Comparison of ENCODE assay signal across 1 cellular context in the genomic region with DNA sequence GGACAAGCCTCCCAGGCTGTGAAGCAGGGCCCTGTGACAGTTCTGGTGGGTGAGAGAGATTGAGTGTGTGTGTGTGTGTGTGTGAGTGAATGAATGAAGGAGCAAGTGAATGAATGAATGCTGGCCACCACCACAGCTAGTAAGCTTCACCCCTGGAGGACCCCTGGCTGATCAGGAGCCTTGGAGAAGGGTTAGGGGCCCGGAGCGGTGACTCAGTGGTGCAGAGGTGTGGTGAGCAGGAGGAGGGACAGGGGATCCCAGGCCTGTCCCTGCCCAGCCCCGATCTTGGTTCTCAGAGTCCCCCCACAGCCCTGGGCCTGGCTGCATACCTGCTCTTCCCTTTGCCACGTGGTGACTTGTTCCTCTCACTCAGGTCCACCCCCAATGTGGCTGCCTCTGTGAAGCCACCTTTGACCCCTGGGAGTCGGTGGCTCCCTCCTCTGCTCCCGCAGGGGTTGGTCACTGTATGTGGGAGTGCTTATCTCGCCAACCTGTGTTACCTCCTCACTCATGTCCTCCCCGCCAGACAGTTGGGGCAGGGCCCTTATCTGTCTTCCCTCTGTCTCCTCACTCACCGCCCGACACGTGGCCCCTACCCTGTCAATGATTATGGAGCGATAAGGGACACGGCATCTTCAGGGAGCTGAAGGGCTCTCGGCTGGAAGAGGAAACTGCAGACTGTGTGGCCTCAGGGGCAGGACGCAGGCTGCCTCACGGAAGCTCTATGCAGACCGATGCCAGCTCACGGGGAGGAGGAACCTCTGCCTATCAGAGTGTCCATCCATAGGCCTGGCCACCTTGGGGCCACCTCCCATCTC.
TF ChIP-seq lines count a peak whose summit lies in the region.

No MANE protein-coding gene starts in this region.

TF ChIP-seq in K562, 482 proteins besides CTCF, POLR2A, EP300 and RAD21 (continued from another document and continues in another):
- TF ChIP-seq, protein P1, sequence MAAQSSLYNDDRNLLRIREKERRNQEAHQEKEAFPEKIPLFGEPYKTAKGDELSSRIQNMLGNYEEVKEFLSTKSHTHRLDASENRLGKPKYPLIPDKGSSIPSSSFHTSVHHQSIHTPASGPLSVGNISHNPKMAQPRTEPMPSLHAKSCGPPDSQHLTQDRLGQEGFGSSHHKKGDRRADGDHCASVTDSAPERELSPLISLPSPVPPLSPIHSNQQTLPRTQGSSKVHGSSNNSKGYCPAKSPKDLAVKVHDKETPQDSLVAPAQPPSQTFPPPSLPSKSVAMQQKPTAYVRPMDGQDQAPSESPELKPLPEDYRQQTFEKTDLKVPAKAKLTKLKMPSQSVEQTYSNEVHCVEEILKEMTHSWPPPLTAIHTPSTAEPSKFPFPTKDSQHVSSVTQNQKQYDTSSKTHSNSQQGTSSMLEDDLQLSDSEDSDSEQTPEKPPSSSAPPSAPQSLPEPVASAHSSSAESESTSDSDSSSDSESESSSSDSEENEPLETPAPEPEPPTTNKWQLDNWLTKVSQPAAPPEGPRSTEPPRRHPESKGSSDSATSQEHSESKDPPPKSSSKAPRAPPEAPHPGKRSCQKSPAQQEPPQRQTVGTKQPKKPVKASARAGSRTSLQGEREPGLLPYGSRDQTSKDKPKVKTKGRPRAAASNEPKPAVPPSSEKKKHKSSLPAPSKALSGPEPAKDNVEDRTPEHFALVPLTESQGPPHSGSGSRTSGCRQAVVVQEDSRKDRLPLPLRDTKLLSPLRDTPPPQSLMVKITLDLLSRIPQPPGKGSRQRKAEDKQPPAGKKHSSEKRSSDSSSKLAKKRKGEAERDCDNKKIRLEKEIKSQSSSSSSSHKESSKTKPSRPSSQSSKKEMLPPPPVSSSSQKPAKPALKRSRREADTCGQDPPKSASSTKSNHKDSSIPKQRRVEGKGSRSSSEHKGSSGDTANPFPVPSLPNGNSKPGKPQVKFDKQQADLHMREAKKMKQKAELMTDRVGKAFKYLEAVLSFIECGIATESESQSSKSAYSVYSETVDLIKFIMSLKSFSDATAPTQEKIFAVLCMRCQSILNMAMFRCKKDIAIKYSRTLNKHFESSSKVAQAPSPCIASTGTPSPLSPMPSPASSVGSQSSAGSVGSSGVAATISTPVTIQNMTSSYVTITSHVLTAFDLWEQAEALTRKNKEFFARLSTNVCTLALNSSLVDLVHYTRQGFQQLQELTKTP (IDR thresholded peaks at IDR 0.05; ENCODE audit: low read depth in 1 of 2, partially characterized antibody in 2 of 2) = peak; percentile 77 to 97
- TF ChIP-seq MECOM (CRISPR knock-in tag; IDR thresholded peaks at IDR 0.05) (peak; percentile 98), KAT2B (IDR thresholded peaks at IDR 0.05; ENCODE audit: low read depth, low read length) (peak; percentile 76), JUN (IDR thresholded peaks at IDR 0.05; ENCODE audit: borderline replicate concordance, low read depth, low read length) (peak; percentile 84), JUN (CRISPR knock-in tag; IDR thresholded peaks at IDR 0.05; ENCODE audit: borderline replicate concordance) (peak; percentile 53; the same call in 1 of the 2 replicates), E2F3 (CRISPR knock-in tag; IDR thresholded peaks at IDR 0.05) (0 out of 2 replicates have a peak, but pooled peaks have one; percentile 39), KDM4B (IDR thresholded peaks at IDR 0.05; ENCODE audit: borderline replicate concordance in 2 of 2, low read depth in 1 of 2) (peak in 1 of 2 experiments; percentile 81; a peak in 1 of 4 replicates), EP400 (IDR thresholded peaks at IDR 0.05) (peak; percentile 98), NFXL1 (CRISPR knock-in tag; IDR thresholded peaks at IDR 0.05) (no peak), ZNF282 (CRISPR knock-in tag; IDR thresholded peaks at IDR 0.05) (no peak), ZNF12 (CRISPR knock-in tag; IDR thresholded peaks at IDR 0.05) (peak; percentile 80), NFATC3 (IDR thresholded peaks at IDR 0.05) (peak; percentile 88), NR2C1 (IDR thresholded peaks at IDR 0.05) (peak; percentile 97), NR2C1 (tag; IDR thresholded peaks at IDR 0.05) (peak; percentile 98), PHF20 (IDR thresholded peaks at IDR 0.05; ENCODE audit: partially characterized antibody) (peak; percentile 75), POU5F1 (IDR thresholded peaks at IDR 0.05; ENCODE audit: borderline replicate concordance, low read depth, low read length, partially characterized antibody) (no peak), JUND (IDR thresholded peaks at IDR 0.05; ENCODE audit: borderline replicate concordance, low read depth, low read length) (peak; percentile 94), JUND (tag; IDR thresholded peaks at IDR 0.05; ENCODE audit: borderline replicate concordance, low read depth, low read length) (peak; percentile 89; the same call in 2 of the 3 replicates)
- TF ChIP-seq, protein P2, sequence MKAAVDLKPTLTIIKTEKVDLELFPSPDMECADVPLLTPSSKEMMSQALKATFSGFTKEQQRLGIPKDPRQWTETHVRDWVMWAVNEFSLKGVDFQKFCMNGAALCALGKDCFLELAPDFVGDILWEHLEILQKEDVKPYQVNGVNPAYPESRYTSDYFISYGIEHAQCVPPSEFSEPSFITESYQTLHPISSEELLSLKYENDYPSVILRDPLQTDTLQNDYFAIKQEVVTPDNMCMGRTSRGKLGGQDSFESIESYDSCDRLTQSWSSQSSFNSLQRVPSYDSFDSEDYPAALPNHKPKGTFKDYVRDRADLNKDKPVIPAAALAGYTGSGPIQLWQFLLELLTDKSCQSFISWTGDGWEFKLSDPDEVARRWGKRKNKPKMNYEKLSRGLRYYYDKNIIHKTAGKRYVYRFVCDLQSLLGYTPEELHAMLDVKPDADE (conservative IDR thresholded peaks at IDR 0.05; ENCODE audit: control insufficient read depth, low read depth, low read length) = peak; percentile 94
- TF ChIP-seq, protein P3, sequence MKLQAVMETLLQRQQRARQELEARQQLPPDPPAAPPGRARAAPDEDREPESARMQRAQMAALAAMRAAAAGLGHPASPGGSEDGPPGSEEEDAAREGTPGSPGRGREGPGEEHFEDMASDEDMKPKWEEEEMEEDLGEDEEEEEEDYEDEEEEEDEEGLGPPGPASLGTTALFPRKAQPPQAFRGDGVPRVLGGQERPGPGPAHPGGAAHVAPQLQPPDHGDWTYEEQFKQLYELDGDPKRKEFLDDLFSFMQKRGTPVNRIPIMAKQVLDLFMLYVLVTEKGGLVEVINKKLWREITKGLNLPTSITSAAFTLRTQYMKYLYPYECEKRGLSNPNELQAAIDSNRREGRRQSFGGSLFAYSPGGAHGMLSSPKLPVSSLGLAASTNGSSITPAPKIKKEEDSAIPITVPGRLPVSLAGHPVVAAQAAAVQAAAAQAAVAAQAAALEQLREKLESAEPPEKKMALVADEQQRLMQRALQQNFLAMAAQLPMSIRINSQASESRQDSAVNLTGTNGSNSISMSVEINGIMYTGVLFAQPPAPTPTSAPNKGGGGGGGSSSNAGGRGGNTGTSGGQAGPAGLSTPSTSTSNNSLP (IDR thresholded peaks at IDR 0.05; ENCODE audit: borderline replicate concordance, low read depth, low read length) = peak; percentile 63; the same call in 1 of the 2 replicates
- TF ChIP-seq, protein P4, sequence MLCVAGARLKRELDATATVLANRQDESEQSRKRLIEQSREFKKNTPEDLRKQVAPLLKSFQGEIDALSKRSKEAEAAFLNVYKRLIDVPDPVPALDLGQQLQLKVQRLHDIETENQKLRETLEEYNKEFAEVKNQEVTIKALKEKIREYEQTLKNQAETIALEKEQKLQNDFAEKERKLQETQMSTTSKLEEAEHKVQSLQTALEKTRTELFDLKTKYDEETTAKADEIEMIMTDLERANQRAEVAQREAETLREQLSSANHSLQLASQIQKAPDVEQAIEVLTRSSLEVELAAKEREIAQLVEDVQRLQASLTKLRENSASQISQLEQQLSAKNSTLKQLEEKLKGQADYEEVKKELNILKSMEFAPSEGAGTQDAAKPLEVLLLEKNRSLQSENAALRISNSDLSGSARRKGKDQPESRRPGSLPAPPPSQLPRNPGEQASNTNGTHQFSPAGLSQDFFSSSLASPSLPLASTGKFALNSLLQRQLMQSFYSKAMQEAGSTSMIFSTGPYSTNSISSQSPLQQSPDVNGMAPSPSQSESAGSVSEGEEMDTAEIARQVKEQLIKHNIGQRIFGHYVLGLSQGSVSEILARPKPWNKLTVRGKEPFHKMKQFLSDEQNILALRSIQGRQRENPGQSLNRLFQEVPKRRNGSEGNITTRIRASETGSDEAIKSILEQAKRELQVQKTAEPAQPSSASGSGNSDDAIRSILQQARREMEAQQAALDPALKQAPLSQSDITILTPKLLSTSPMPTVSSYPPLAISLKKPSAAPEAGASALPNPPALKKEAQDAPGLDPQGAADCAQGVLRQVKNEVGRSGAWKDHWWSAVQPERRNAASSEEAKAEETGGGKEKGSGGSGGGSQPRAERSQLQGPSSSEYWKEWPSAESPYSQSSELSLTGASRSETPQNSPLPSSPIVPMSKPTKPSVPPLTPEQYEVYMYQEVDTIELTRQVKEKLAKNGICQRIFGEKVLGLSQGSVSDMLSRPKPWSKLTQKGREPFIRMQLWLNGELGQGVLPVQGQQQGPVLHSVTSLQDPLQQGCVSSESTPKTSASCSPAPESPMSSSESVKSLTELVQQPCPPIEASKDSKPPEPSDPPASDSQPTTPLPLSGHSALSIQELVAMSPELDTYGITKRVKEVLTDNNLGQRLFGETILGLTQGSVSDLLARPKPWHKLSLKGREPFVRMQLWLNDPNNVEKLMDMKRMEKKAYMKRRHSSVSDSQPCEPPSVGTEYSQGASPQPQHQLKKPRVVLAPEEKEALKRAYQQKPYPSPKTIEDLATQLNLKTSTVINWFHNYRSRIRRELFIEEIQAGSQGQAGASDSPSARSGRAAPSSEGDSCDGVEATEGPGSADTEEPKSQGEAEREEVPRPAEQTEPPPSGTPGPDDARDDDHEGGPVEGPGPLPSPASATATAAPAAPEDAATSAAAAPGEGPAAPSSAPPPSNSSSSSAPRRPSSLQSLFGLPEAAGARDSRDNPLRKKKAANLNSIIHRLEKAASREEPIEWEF (CRISPR knock-in tag; IDR thresholded peaks at IDR 0.05) = peak; percentile 91
- TF ChIP-seq, protein P5, sequence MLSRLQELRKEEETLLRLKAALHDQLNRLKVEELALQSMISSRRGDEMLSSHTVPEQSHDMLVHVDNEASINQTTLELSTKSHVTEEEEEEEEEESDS (CRISPR knock-in tag; IDR thresholded peaks at IDR 0.05) = no peak
- TF ChIP-seq, protein P6, sequence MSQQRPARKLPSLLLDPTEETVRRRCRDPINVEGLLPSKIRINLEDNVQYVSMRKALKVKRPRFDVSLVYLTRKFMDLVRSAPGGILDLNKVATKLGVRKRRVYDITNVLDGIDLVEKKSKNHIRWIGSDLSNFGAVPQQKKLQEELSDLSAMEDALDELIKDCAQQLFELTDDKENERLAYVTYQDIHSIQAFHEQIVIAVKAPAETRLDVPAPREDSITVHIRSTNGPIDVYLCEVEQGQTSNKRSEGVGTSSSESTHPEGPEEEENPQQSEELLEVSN (IDR thresholded peaks at IDR 0.05; ENCODE audit: borderline replicate concordance in 1 of 2, extremely low read depth in 1 of 2, insufficient read depth in 1 of 2, insufficient read length in 1 of 2, low read depth in 1 of 2, low read length in 1 of 2, poor library complexity in 1 of 2, severe bottlenecking in 1 of 2) = peak; percentile 82 to 91
- TF ChIP-seq, protein P7, sequence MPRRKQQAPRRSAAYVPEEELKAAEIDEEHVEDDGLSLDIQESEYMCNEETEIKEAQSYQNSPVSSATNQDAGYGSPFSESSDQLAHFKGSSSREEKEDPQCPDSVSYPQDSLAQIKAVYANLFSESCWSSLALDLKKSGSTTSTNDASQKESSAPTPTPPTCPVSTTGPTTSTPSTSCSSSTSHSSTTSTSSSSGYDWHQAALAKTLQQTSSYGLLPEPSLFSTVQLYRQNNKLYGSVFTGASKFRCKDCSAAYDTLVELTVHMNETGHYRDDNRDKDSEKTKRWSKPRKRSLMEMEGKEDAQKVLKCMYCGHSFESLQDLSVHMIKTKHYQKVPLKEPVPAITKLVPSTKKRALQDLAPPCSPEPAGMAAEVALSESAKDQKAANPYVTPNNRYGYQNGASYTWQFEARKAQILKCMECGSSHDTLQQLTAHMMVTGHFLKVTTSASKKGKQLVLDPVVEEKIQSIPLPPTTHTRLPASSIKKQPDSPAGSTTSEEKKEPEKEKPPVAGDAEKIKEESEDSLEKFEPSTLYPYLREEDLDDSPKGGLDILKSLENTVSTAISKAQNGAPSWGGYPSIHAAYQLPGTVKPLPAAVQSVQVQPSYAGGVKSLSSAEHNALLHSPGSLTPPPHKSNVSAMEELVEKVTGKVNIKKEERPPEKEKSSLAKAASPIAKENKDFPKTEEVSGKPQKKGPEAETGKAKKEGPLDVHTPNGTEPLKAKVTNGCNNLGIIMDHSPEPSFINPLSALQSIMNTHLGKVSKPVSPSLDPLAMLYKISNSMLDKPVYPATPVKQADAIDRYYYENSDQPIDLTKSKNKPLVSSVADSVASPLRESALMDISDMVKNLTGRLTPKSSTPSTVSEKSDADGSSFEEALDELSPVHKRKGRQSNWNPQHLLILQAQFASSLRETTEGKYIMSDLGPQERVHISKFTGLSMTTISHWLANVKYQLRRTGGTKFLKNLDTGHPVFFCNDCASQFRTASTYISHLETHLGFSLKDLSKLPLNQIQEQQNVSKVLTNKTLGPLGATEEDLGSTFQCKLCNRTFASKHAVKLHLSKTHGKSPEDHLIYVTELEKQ (CRISPR knock-in tag; IDR thresholded peaks at IDR 0.05) = no peak
- TF ChIP-seq, protein P8, sequence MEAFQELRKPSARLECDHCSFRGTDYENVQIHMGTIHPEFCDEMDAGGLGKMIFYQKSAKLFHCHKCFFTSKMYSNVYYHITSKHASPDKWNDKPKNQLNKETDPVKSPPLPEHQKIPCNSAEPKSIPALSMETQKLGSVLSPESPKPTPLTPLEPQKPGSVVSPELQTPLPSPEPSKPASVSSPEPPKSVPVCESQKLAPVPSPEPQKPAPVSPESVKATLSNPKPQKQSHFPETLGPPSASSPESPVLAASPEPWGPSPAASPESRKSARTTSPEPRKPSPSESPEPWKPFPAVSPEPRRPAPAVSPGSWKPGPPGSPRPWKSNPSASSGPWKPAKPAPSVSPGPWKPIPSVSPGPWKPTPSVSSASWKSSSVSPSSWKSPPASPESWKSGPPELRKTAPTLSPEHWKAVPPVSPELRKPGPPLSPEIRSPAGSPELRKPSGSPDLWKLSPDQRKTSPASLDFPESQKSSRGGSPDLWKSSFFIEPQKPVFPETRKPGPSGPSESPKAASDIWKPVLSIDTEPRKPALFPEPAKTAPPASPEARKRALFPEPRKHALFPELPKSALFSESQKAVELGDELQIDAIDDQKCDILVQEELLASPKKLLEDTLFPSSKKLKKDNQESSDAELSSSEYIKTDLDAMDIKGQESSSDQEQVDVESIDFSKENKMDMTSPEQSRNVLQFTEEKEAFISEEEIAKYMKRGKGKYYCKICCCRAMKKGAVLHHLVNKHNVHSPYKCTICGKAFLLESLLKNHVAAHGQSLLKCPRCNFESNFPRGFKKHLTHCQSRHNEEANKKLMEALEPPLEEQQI (IDR thresholded peaks at IDR 0.05) = peak; percentile 98; the same call in 1 of the 2 replicates
- TF ChIP-seq, protein P9, sequence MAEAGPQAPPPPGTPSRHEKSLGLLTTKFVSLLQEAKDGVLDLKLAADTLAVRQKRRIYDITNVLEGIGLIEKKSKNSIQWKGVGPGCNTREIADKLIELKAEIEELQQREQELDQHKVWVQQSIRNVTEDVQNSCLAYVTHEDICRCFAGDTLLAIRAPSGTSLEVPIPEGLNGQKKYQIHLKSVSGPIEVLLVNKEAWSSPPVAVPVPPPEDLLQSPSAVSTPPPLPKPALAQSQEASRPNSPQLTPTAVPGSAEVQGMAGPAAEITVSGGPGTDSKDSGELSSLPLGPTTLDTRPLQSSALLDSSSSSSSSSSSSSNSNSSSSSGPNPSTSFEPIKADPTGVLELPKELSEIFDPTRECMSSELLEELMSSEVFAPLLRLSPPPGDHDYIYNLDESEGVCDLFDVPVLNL (CRISPR knock-in tag; IDR thresholded peaks at IDR 0.05; ENCODE audit: low read depth) = no peak
